Comparison of ENCODE assay signal across 1 cellular context in genomic region chr2:169716938-169717690, GRCh38.
A peak's percentile ranks its signal among the peaks of the same experiment; 100 is the strongest.
TF ChIP-seq lines count a peak whose summit lies in the region.

No MANE protein-coding gene starts in this region.

TF ChIP-seq in HepG2, 621 proteins besides CTCF, POLR2A, EP300 and RAD21 (continued from another document and continues in another):
- no peak for TF ChIP-seq RFXAP (CRISPR knock-in tag; IDR thresholded peaks at IDR 0.05; ENCODE audit: borderline replicate concordance)
- no peak for TF ChIP-seq NFAT5 (CRISPR knock-in tag; IDR thresholded peaks at IDR 0.05)
- TF ChIP-seq ZNF703 (CRISPR knock-in tag; IDR thresholded peaks at IDR 0.05; ENCODE audit: borderline replicate concordance): no peak
- no peak for TF ChIP-seq RFXANK (CRISPR knock-in tag; IDR thresholded peaks at IDR 0.05)
- TF ChIP-seq NR1H2 (CRISPR knock-in tag; IDR thresholded peaks at IDR 0.05; ENCODE audit: borderline replicate concordance, low read depth): no peak
- no peak for TF ChIP-seq ATF7 (IDR thresholded peaks at IDR 0.05)
- no peak for TF ChIP-seq ATF7 (CRISPR knock-in tag; IDR thresholded peaks at IDR 0.05)
- TF ChIP-seq TCF12 (IDR thresholded peaks at IDR 0.05): no peak
- no peak for TF ChIP-seq TCF12 (CRISPR knock-in tag; IDR thresholded peaks at IDR 0.05)
- no peak for TF ChIP-seq ZNF317 (CRISPR knock-in tag; IDR thresholded peaks at IDR 0.05)
- TF ChIP-seq ZBTB42 (CRISPR knock-in tag; IDR thresholded peaks at IDR 0.05): no peak
- TF ChIP-seq ZNF841 (CRISPR knock-in tag; IDR thresholded peaks at IDR 0.05; ENCODE audit: borderline replicate concordance): no peak
- TF ChIP-seq ZNF563 (CRISPR knock-in tag; IDR thresholded peaks at IDR 0.05): no peak
- no peak for TF ChIP-seq CCDC6 (CRISPR knock-in tag; IDR thresholded peaks at IDR 0.05)
- TF ChIP-seq ZNF784 (CRISPR knock-in tag; IDR thresholded peaks at IDR 0.05; ENCODE audit: borderline replicate concordance): 0 out of 2 replicates have a peak, but pooled peaks have one; percentile 44
- peak; percentile 44; the same call in 1 of the 2 replicates for TF ChIP-seq ZNF619 (CRISPR knock-in tag; IDR thresholded peaks at IDR 0.05)
- TF ChIP-seq ZSCAN21 (CRISPR knock-in tag; IDR thresholded peaks at IDR 0.05; ENCODE audit: borderline replicate concordance): no peak
- TF ChIP-seq TP53 (CRISPR knock-in tag; conservative IDR thresholded peaks at IDR 0.05): no peak
- no peak for TF ChIP-seq ELF1 (CRISPR knock-in tag; IDR thresholded peaks at IDR 0.05)
- TF ChIP-seq ZC3H4 (CRISPR knock-in tag; IDR thresholded peaks at IDR 0.05; ENCODE audit: borderline replicate concordance): no peak
- TF ChIP-seq REST (IDR thresholded peaks at IDR 0.05; ENCODE audit: borderline replicate concordance in 1 of 2, low read depth in 1 of 2, low read length in 2 of 2): no peak
- TF ChIP-seq ZNF225 (CRISPR knock-in tag; IDR thresholded peaks at IDR 0.05): peak; percentile 84
- no peak for TF ChIP-seq TFDP2 (CRISPR knock-in tag; IDR thresholded peaks at IDR 0.05)
- TF ChIP-seq ZFY (CRISPR knock-in tag; IDR thresholded peaks at IDR 0.05): no peak; the same call in 1 of the 2 replicates
- no peak for TF ChIP-seq CENPBD1 (CRISPR knock-in tag; IDR thresholded peaks at IDR 0.05; ENCODE audit: borderline replicate concordance, low read depth)
- no peak for TF ChIP-seq ZFAT (CRISPR knock-in tag; conservative IDR thresholded peaks at IDR 0.05)
- peak; percentile 57; the same call in 1 of the 2 replicates for TF ChIP-seq SP4 (CRISPR knock-in tag; IDR thresholded peaks at IDR 0.05)
- no peak for TF ChIP-seq ZFP37 (CRISPR knock-in tag; IDR thresholded peaks at IDR 0.05; ENCODE audit: borderline replicate concordance)
- no peak for TF ChIP-seq PREB (CRISPR knock-in tag; IDR thresholded peaks at IDR 0.05)
- TF ChIP-seq ERF (CRISPR knock-in tag; IDR thresholded peaks at IDR 0.05): peak; percentile 30; the same call in 1 of the 2 replicates
- TF ChIP-seq ZNF709 (CRISPR knock-in tag; IDR thresholded peaks at IDR 0.05): no peak
- no peak; the same call in 1 of the 2 replicates for TF ChIP-seq RFX1 (IDR thresholded peaks at IDR 0.05)
- no peak for TF ChIP-seq ZNF768 (CRISPR knock-in tag; IDR thresholded peaks at IDR 0.05)
- TF ChIP-seq MBNL3 (CRISPR knock-in tag; conservative IDR thresholded peaks at IDR 0.05): no peak
- TF ChIP-seq EHMT2 (IDR thresholded peaks at IDR 0.05; ENCODE audit: borderline replicate concordance, low read depth, low read length): no peak
- TF ChIP-seq TCF7 (IDR thresholded peaks at IDR 0.05; ENCODE audit: low read depth): peak; percentile 44; the same call in 1 of the 2 replicates
- TF ChIP-seq ZNF850 (CRISPR knock-in tag; conservative IDR thresholded peaks at IDR 0.05): no peak
- no peak for TF ChIP-seq ZBTB43 (CRISPR knock-in tag; conservative IDR thresholded peaks at IDR 0.05)
- TF ChIP-seq NFIC (IDR thresholded peaks at IDR 0.05; ENCODE audit: low read length): peak; percentile 87
- no peak for TF ChIP-seq ZNF143 (CRISPR knock-in tag; IDR thresholded peaks at IDR 0.05)
- TF ChIP-seq ZFP90 (CRISPR knock-in tag; IDR thresholded peaks at IDR 0.05; ENCODE audit: borderline replicate concordance): no peak
- TF ChIP-seq ZBTB10 (CRISPR knock-in tag; IDR thresholded peaks at IDR 0.05; ENCODE audit: borderline replicate concordance): no peak
- TF ChIP-seq HNRNPLL (IDR thresholded peaks at IDR 0.05; ENCODE audit: low read depth, low read length, poor library complexity, severe bottlenecking): no peak
- TF ChIP-seq BHLHE40 (IDR thresholded peaks at IDR 0.05; ENCODE audit: low read length): peak; percentile 25; the same call in 1 of the 2 replicates
- TF ChIP-seq CREB1 (IDR thresholded peaks at IDR 0.05): no peak
- TF ChIP-seq CREB1 (CRISPR knock-in tag; IDR thresholded peaks at IDR 0.05): peak; percentile 64
- TF ChIP-seq DBP (CRISPR knock-in tag; IDR thresholded peaks at IDR 0.05; ENCODE audit: not compliant biosample characterization): no peak
- TF ChIP-seq HMG20B (CRISPR knock-in tag; conservative IDR thresholded peaks at IDR 0.05): no peak
- peak; percentile 56; the same call in 1 of the 2 replicates for TF ChIP-seq NRL (CRISPR knock-in tag; IDR thresholded peaks at IDR 0.05; ENCODE audit: borderline replicate concordance)
- TF ChIP-seq ZNF569 (CRISPR knock-in tag; IDR thresholded peaks at IDR 0.05; ENCODE audit: borderline replicate concordance): no peak
- no peak for TF ChIP-seq HNRNPL (IDR thresholded peaks at IDR 0.05; ENCODE audit: low read depth, low read length)
- no peak for TF ChIP-seq POLR2AphosphoS2 (IDR thresholded peaks at IDR 0.05; ENCODE audit: low read depth, low read length)
- no peak for TF ChIP-seq ZNF615 (CRISPR knock-in tag; IDR thresholded peaks at IDR 0.05; ENCODE audit: borderline replicate concordance)
- no peak for TF ChIP-seq GZF1 (CRISPR knock-in tag; IDR thresholded peaks at IDR 0.05)
- TF ChIP-seq ZNF331 (CRISPR knock-in tag; IDR thresholded peaks at IDR 0.05): no peak
